19 cellular contexts compared by ENCODE assay signal in genomic region chr5:159902444-159903121, GRCh38. TPM values are rescaled to one million over a fixed set of nuclear protein-coding genes. Genes with fewer than 3 reads are reported as not detected.
DNase-seq lines count a peak whose midpoint lies in the region; ATAC-seq, FAIRE-seq and TF ChIP-seq lines count a peak whose summit lies in the region.
"Had no signal": no experiment of that assay in that cellular context is flagged by ENCODE, and none has a peak within 500 bp of the region (broad histone marks: within the 10 kb centered on the region; RNA-seq: fewer than 3 reads in every experiment).

No MANE protein-coding gene starts in this region.

- peak overlapping the region; percentile 40 for H3K27ac Mint-ChIP-seq in dendritic cell treated with granulocyte-macrophage colony-stimulating factor and Interleukin-4, amounts not matched to agents 40 ng/mL and 50 ng/mL, for 4 days
- H3K27ac Mint-ChIP-seq in mesothelial cell of epicardium: peak overlapping the region; percentile 60
- no peak overlapping the region for H3K27ac Mint-ChIP-seq in activated T-helper 1 cell treated with anti-CD3 and anti-CD28 coated beads, Interleukin-12 subunit alpha, Interleukin-12 subunit beta, Interleukin-2, Interleukin-4 antibody, amounts not matched to agents 30 ng/mL and 10 ng/mL and 1 ng/mL, durations not matched to agents 14 hours and 24 hours and 36 hours
- H3K27ac Mint-ChIP-seq: activated CD4-positive, alpha-beta memory T cell treated with anti-CD3 and anti-CD28 coated beads for 36 hours; brain; endodermal cell; H9 had no signal

- H3K4me1 Mint-ChIP-seq in dendritic cell treated with granulocyte-macrophage colony-stimulating factor and Interleukin-4, amounts not matched to agents 40 ng/mL and 50 ng/mL, for 4 days (ENCODE audit: low read depth): peaks cover 46% of the 10 kb centered on the region
- peaks cover 41% of the 10 kb centered on the region for H3K4me1 Mint-ChIP-seq in mesothelial cell of epicardium
- peaks cover 19% of the 10 kb centered on the region for H3K4me1 Mint-ChIP-seq in activated T-helper 1 cell treated with anti-CD3 and anti-CD28 coated beads, Interleukin-12 subunit alpha, Interleukin-12 subunit beta, Interleukin-2, Interleukin-4 antibody, amounts not matched to agents 30 ng/mL and 10 ng/mL and 1 ng/mL, durations not matched to agents 14 hours and 24 hours and 36 hours (ENCODE audit: low read depth)
- H3K4me1 Mint-ChIP-seq: endodermal cell had no signal

- H3K27me3 Mint-ChIP-seq in dendritic cell treated with granulocyte-macrophage colony-stimulating factor and Interleukin-4, amounts not matched to agents 40 ng/mL and 50 ng/mL, for 4 days: peaks cover 22% of the 10 kb centered on the region
- peaks cover 2% of the 10 kb centered on the region for H3K27me3 Mint-ChIP-seq in mesothelial cell of epicardium (ENCODE audit: low read depth)
- peaks cover 11% of the 10 kb centered on the region for H3K27me3 Mint-ChIP-seq in activated T-helper 1 cell treated with anti-CD3 and anti-CD28 coated beads, Interleukin-12 subunit alpha, Interleukin-12 subunit beta, Interleukin-2, Interleukin-4 antibody, amounts not matched to agents 30 ng/mL and 10 ng/mL and 1 ng/mL, durations not matched to agents 14 hours and 24 hours and 36 hours (ENCODE audit: insufficient read depth)

- ATAC-seq in GM19467 (IDR thresholded peaks at IDR 0.05; ENCODE audit: unreplicated experiment): no peak
- ATAC-seq: left colon; naive thymus-derived CD8-positive, alpha-beta T cell; right cardiac atrium had no signal

- no peak overlapping the region for H3K4me3 Mint-ChIP-seq in dendritic cell treated with granulocyte-macrophage colony-stimulating factor and Interleukin-4, amounts not matched to agents 40 ng/mL and 50 ng/mL, for 4 days
- no peak overlapping the region for H3K4me3 Mint-ChIP-seq in mesothelial cell of epicardium
- no peak overlapping the region for H3K4me3 Mint-ChIP-seq in activated T-helper 1 cell treated with anti-CD3 and anti-CD28 coated beads, Interleukin-12 subunit alpha, Interleukin-12 subunit beta, Interleukin-2, Interleukin-4 antibody, amounts not matched to agents 30 ng/mL and 10 ng/mL and 1 ng/mL, durations not matched to agents 14 hours and 24 hours and 36 hours
- H3K4me3 Mint-ChIP-seq: activated CD4-positive, alpha-beta memory T cell treated with anti-CD3 and anti-CD28 coated beads for 36 hours; brain; endodermal cell; H9; naive thymus-derived CD8-positive, alpha-beta T cell had no signal

- DNase-seq in ELR (ENCODE audit: low read depth) (peak; percentile 87), RCC 7860 (ENCODE audit: low spot score) (peak; percentile 97), mesothelial cell of epicardium (ENCODE audit: low spot score in 2 of 2, unreplicated experiment in 2 of 2) (no peak), iPS-NIHi7 (ENCODE audit: extremely low spot score) (no peak), NCI-H146 (lab: John Stamatoyannopoulos, UW) (no peak)
- DNase-seq in activated T-helper 1 cell treated with anti-CD3 and anti-CD28 coated beads, Interleukin-12 subunit alpha, Interleukin-12 subunit beta, Interleukin-2, Interleukin-4 antibody, amounts not matched to agents 30 ng/mL and 10 ng/mL and 1 ng/mL, durations not matched to agents 14 hours and 24 hours and 36 hours (ENCODE audit: low spot score): no peak
- DNase-seq: activated CD4-positive, alpha-beta memory T cell treated with anti-CD3 and anti-CD28 coated beads for 36 hours; endodermal cell; H9; left colon; naive thymus-derived CD8-positive, alpha-beta T cell; NCI-H1105; NCI-H510A treated with DMSO at 0.1 percent for 48 hours; right cardiac atrium; stimulated activated naive CD4-positive, alpha-beta T cell treated with Interleukin-2 at 50 U/mL for 16 hours; T1000 had no signal

- H3K9me3 Mint-ChIP-seq in dendritic cell treated with granulocyte-macrophage colony-stimulating factor and Interleukin-4, amounts not matched to agents 40 ng/mL and 50 ng/mL, for 4 days: peaks cover 9% of the 10 kb centered on the region
- H3K9me3 Mint-ChIP-seq in mesothelial cell of epicardium: no peaks in the 10 kb centered on the region
- H3K9me3 Mint-ChIP-seq in activated T-helper 1 cell treated with anti-CD3 and anti-CD28 coated beads, Interleukin-12 subunit alpha, Interleukin-12 subunit beta, Interleukin-2, Interleukin-4 antibody, amounts not matched to agents 30 ng/mL and 10 ng/mL and 1 ng/mL, durations not matched to agents 14 hours and 24 hours and 36 hours: no peaks in the 10 kb centered on the region
- H3K9me3 Mint-ChIP-seq: activated CD4-positive, alpha-beta memory T cell treated with anti-CD3 and anti-CD28 coated beads for 36 hours; brain; endodermal cell; H9; naive thymus-derived CD8-positive, alpha-beta T cell had no signal

- no peak for TF ChIP-seq CTCF in mesothelial cell of epicardium (IDR thresholded peaks at IDR 0.05; ENCODE audit: unreplicated experiment)

- intact Hi-C loops in dendritic cell treated with granulocyte-macrophage colony-stimulating factor and Interleukin-4, amounts not matched to agents 40 ng/mL and 50 ng/mL, for 4 days (cut with micrococcal nuclease): no loop called here
- intact Hi-C loops in activated T-helper 1 cell treated with anti-CD3 and anti-CD28 coated beads, Interleukin-12 subunit alpha, Interleukin-12 subunit beta, Interleukin-2, Interleukin-4 antibody, amounts not matched to agents 30 ng/mL and 10 ng/mL and 1 ng/mL, durations not matched to agents 14 hours and 24 hours and 36 hours (cut with micrococcal nuclease): no loop called here

- H3K36me3 Mint-ChIP-seq in dendritic cell treated with granulocyte-macrophage colony-stimulating factor and Interleukin-4, amounts not matched to agents 40 ng/mL and 50 ng/mL, for 4 days (ENCODE audit: low read depth): no peaks in the 10 kb centered on the region
- no peaks in the 10 kb centered on the region for H3K36me3 Mint-ChIP-seq in mesothelial cell of epicardium
- H3K36me3 Mint-ChIP-seq in activated T-helper 1 cell treated with anti-CD3 and anti-CD28 coated beads, Interleukin-12 subunit alpha, Interleukin-12 subunit beta, Interleukin-2, Interleukin-4 antibody, amounts not matched to agents 30 ng/mL and 10 ng/mL and 1 ng/mL, durations not matched to agents 14 hours and 24 hours and 36 hours (ENCODE audit: low read depth): no peaks in the 10 kb centered on the region
- H3K36me3 Mint-ChIP-seq: activated CD4-positive, alpha-beta memory T cell treated with anti-CD3 and anti-CD28 coated beads for 36 hours; brain; naive thymus-derived CD8-positive, alpha-beta T cell had no signal

- FAIRE-seq in RCC 7860 (lab: Jason Lieb, UNC): peak; percentile 84

RNA-seq across cellular contexts. Expression of gene ADRA1B, which starts 13.7 kb away (rescaled TPM):
- total RNA-seq in mesothelial cell of epicardium: 2.4 to 2.6 TPM (median 2.5 TPM) in 3 replicates
- total RNA-seq in activated T-helper 1 cell treated with anti-CD3 and anti-CD28 coated beads, Interleukin-12 subunit alpha, Interleukin-12 subunit beta, Interleukin-2, Interleukin-4 antibody, amounts not matched to agents 30 ng/mL and 10 ng/mL and 1 ng/mL, durations not matched to agents 14 hours and 24 hours and 36 hours: not detected in 2 replicates
- total RNA-seq: activated CD4-positive, alpha-beta memory T cell treated with anti-CD3 and anti-CD28 coated beads for 36 hours; H9; naive thymus-derived CD8-positive, alpha-beta T cell had no signal

Comparison
In these comparisons a context has a peak if more than half of its experiments do, and no peak if none do; other contexts are left out.
1. DNase-seq: peak in ELR (single experiment) and RCC 7860 (single experiment); none in mesothelial cell of epicardium (0 of 2), iPS-NIHi7 (single experiment), NCI-H146 (single experiment) and activated T-helper 1 cell treated with anti-CD3 and anti-CD28 coated beads, Interleukin-12 subunit alpha, Interleukin-12 subunit beta, Interleukin-2, Interleukin-4 antibody, amounts not matched to agents 30 ng/mL and 10 ng/mL and 1 ng/mL, durations not matched to agents 14 hours and 24 hours and 36 hours (single experiment).